7 cellular contexts compared by ENCODE assay signal in genomic region chr7:155796381-155797261, GRCh38. TPM values are rescaled to one million over a fixed set of nuclear protein-coding genes. Genes with fewer than 3 reads are reported as not detected.
DNase-seq lines count a peak whose midpoint lies in the region; ATAC-seq and TF ChIP-seq lines count a peak whose summit lies in the region.

No MANE protein-coding gene starts in this region.

- intact Hi-C loops in cardiac septum (cut with DNase I) = loop anchor here (5.0 to 10.0 kb wide), 2 partner anchors 676 to 968 kb away; no protein-coding TSS in a partner anchor
- intact Hi-C loops in sciatic nerve (cut with DNase I) = no loop called here

- peak; percentile 89 for DNase-seq in GM13977 (ENCODE audit: low spot score)
- peak; percentile 48 for DNase-seq in RKO (ENCODE audit: low spot score)
- DNase-seq in activated naive CD4-positive, alpha-beta T cell (lab: John Stamatoyannopoulos, UW) = peak; percentile 39 to 63 (median 54)
- peak; percentile 85 for DNase-seq in cardiac septum (ENCODE audit: low spot score)
- peak; percentile 78 for DNase-seq in sciatic nerve (ENCODE audit: low spot score)

- peak; percentile 63 for ATAC-seq in HG02884 (IDR thresholded peaks at IDR 0.05; ENCODE audit: unreplicated experiment)
- ATAC-seq in sciatic nerve = peak; percentile 71
- ATAC-seq in HG03378 (IDR thresholded peaks at IDR 0.05; ENCODE audit: unreplicated experiment) = no peak

- in situ Hi-C loops in GM13977 (cut with MboI; ENCODE audit: low pct_unique_long_range_greater_than_20kb, low sequenced_read_pairs, unreplicated experiment) = loop anchor here (25.0 kb wide), 1 partner anchor 1216 kb away; the partner anchor contains the start of gene MNX1

- peak; percentile 97 for TF ChIP-seq CTCF in GM13977 (IDR thresholded peaks at IDR 0.05; ENCODE audit: extremely low read depth, insufficient read depth, missing control alignments)

RNA-seq across cellular contexts. Expression of gene SHH, which starts 15.6 kb away (rescaled TPM):
- not detected for total RNA-seq in cardiac septum
- 16.7 TPM for total RNA-seq in sciatic nerve

Comparison
In these comparisons a context has a peak if more than half of its experiments do, and no peak if none do; other contexts are left out.
1. RNA of gene SHH, which starts 15.6 kb away (total RNA-seq): 16.7 TPM in sciatic nerve (single experiment); not detected in cardiac septum (single experiment); every median in the first group is over 10 times any median in the second.
2. Peak in every context shown above with its lines, with median percentiles within 50 percentile points of each other: DNase-seq.